2 cellular contexts compared by ENCODE assay signal in the genomic region with DNA sequence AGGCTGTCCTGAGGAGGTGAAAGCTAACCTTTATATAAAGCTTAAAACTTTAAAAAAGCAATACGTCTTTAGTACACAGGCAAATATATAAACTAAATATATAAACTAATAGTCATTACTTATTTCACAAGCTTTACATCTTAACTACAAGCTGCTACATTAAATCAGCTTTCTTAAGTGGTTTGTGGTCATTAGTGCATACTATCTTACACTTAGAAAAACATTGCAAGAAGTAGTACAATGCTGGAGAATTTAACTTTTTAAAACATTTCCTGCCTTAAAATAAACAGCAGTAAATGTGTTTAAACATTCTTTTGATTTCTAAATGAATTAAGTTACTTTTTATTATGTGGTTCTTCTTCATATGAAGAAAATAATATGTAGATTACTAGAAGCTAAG.
TF ChIP-seq lines count a peak whose summit lies in the region.

No MANE protein-coding gene starts in this region.

TF ChIP-seq in SK-N-SH, 30 proteins besides CTCF, POLR2A, EP300 and RAD21:
- TF ChIP-seq, protein P1, sequence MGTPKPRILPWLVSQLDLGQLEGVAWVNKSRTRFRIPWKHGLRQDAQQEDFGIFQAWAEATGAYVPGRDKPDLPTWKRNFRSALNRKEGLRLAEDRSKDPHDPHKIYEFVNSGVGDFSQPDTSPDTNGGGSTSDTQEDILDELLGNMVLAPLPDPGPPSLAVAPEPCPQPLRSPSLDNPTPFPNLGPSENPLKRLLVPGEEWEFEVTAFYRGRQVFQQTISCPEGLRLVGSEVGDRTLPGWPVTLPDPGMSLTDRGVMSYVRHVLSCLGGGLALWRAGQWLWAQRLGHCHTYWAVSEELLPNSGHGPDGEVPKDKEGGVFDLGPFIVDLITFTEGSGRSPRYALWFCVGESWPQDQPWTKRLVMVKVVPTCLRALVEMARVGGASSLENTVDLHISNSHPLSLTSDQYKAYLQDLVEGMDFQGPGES (IDR thresholded peaks at IDR 0.05; ENCODE audit: low read depth, low read length): no peak
- TF ChIP-seq TAF1 (IDR thresholded peaks at IDR 0.05; ENCODE audit: borderline replicate concordance, low read depth, low read length): no peak
- TF ChIP-seq GATA2 (CRISPR knock-in tag; IDR thresholded peaks at IDR 0.05): no peak
- TF ChIP-seq FOXJ3 (CRISPR knock-in tag; IDR thresholded peaks at IDR 0.05): no peak
- no peak for TF ChIP-seq USF2 (IDR thresholded peaks at IDR 0.05; ENCODE audit: borderline replicate concordance, low read depth, low read length)
- TF ChIP-seq, protein P2, sequence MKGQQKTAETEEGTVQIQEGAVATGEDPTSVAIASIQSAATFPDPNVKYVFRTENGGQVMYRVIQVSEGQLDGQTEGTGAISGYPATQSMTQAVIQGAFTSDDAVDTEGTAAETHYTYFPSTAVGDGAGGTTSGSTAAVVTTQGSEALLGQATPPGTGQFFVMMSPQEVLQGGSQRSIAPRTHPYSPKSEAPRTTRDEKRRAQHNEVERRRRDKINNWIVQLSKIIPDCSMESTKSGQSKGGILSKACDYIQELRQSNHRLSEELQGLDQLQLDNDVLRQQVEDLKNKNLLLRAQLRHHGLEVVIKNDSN (IDR thresholded peaks at IDR 0.05; ENCODE audit: borderline replicate concordance, low read depth): no peak
- TF ChIP-seq TCF12 (IDR thresholded peaks at IDR 0.05): no peak
- TF ChIP-seq POLR2AphosphoS5 (IDR thresholded peaks at IDR 0.05; ENCODE audit: low read depth, low read length): no peak
- TF ChIP-seq RXRA (IDR thresholded peaks at IDR 0.05; ENCODE audit: borderline replicate concordance, low read depth): no peak
- no peak for TF ChIP-seq RFX5 (IDR thresholded peaks at IDR 0.05; ENCODE audit: low read length)

TF ChIP-seq in SK-N-SH treated with all-trans-retinoic acid at 6 μM for 48 hours, 23 proteins besides CTCF, POLR2A, EP300 and RAD21 (continued from another document):
- TF ChIP-seq, protein P3, sequence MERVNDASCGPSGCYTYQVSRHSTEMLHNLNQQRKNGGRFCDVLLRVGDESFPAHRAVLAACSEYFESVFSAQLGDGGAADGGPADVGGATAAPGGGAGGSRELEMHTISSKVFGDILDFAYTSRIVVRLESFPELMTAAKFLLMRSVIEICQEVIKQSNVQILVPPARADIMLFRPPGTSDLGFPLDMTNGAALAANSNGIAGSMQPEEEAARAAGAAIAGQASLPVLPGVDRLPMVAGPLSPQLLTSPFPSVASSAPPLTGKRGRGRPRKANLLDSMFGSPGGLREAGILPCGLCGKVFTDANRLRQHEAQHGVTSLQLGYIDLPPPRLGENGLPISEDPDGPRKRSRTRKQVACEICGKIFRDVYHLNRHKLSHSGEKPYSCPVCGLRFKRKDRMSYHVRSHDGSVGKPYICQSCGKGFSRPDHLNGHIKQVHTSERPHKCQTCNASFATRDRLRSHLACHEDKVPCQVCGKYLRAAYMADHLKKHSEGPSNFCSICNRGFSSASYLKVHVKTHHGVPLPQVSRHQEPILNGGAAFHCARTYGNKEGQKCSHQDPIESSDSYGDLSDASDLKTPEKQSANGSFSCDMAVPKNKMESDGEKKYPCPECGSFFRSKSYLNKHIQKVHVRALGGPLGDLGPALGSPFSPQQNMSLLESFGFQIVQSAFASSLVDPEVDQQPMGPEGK (CRISPR knock-in tag; IDR thresholded peaks at IDR 0.05; ENCODE audit: borderline replicate concordance): no peak
- TF ChIP-seq BACH2 (CRISPR knock-in tag; IDR thresholded peaks at IDR 0.05; ENCODE audit: borderline replicate concordance): no peak
- TF ChIP-seq CSDC2 (CRISPR knock-in tag; IDR thresholded peaks at IDR 0.05): no peak
- no peak for TF ChIP-seq ZFP30 (CRISPR knock-in tag; IDR thresholded peaks at IDR 0.05)
- TF ChIP-seq ISL1 (CRISPR knock-in tag; IDR thresholded peaks at IDR 0.05): no peak
- no peak for TF ChIP-seq CREB5 (CRISPR knock-in tag; IDR thresholded peaks at IDR 0.05; ENCODE audit: low read depth)
- TF ChIP-seq TCF4 (CRISPR knock-in tag; IDR thresholded peaks at IDR 0.05; ENCODE audit: borderline replicate concordance): no peak
- TF ChIP-seq GLIS3 (CRISPR knock-in tag; IDR thresholded peaks at IDR 0.05): no peak
- no peak for TF ChIP-seq OSR1 (CRISPR knock-in tag; IDR thresholded peaks at IDR 0.05)
- TF ChIP-seq, protein P4, sequence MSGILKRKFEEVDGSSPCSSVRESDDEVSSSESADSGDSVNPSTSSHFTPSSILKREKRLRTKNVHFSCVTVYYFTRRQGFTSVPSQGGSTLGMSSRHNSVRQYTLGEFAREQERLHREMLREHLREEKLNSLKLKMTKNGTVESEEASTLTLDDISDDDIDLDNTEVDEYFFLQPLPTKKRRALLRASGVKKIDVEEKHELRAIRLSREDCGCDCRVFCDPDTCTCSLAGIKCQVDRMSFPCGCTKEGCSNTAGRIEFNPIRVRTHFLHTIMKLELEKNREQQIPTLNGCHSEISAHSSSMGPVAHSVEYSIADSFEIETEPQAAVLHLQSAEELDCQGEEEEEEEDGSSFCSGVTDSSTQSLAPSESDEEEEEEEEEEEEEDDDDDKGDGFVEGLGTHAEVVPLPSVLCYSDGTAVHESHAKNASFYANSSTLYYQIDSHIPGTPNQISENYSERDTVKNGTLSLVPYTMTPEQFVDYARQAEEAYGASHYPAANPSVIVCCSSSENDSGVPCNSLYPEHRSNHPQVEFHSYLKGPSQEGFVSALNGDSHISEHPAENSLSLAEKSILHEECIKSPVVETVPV (CRISPR knock-in tag; IDR thresholded peaks at IDR 0.05): no peak
- TF ChIP-seq ESRRG (CRISPR knock-in tag; IDR thresholded peaks at IDR 0.05): no peak
- no peak for TF ChIP-seq ZNF8 (CRISPR knock-in tag; IDR thresholded peaks at IDR 0.05)
TF ChIP-seq in SK-N-SH treated with all-trans-retinoic acid at 6 μM for 48 hours: peak in this region for 0.
